Comparison of ENCODE assay signal across 8 cellular contexts in genomic region chr19:3163230-3163886, GRCh38. TPM values are rescaled to one million over a fixed set of nuclear protein-coding genes. Genes with fewer than 3 reads are reported as not detected.
DNase-seq lines count a peak whose midpoint lies in the region; ATAC-seq, FAIRE-seq and TF ChIP-seq lines count a peak whose summit lies in the region.

No MANE protein-coding gene starts in this region.

- no peak for TF ChIP-seq POLR2A in suprapubic skin (IDR thresholded peaks at IDR 0.05)

- ATAC-seq in esophagus mucosa = peak; percentile 77
- peak; percentile 97 to 99 for ATAC-seq in naive thymus-derived CD8-positive, alpha-beta T cell
- no peak for ATAC-seq in HG03460 (IDR thresholded peaks at IDR 0.05; ENCODE audit: unreplicated experiment)

- CTCF ChIA-PET in Caco-2 (lab: Charles Lee) = interaction anchor here (0.6 to 1.2 kb wide), 5 partner anchors 34 to 213 kb away, joined by 3 to 8 read pairs (median 4); no protein-coding TSS in a partner anchor

- no peaks in the 10 kb centered on the region for H3K4me1 Mint-ChIP-seq in Caco-2 (ENCODE audit: low read depth, unreplicated experiment)
- peaks cover 11 to 40% (median 17%) of the 10 kb centered on the region in 4 donors for H3K4me1 Mint-ChIP-seq in naive thymus-derived CD8-positive, alpha-beta T cell

- TF ChIP-seq CTCF in Caco-2 (IDR thresholded peaks at IDR 0.05; ENCODE audit: insufficient read depth in 1 of 2, low read depth in 1 of 2, low read length in 1 of 2, severe bottlenecking in 1 of 2, unreplicated experiment in 1 of 2) = peak; percentile 83 to 93
- peak; percentile 74 to 94 for TF ChIP-seq CTCF in suprapubic skin (IDR thresholded peaks at IDR 0.05)

- H3K4me1 ChIP-seq in Caco-2 (no peaks in the 10 kb centered on the region), suprapubic skin (peaks cover 4% of the 10 kb centered on the region)

- no peaks in the 10 kb centered on the region for H3K36me3 Mint-ChIP-seq in Caco-2 (ENCODE audit: insufficient read depth, unreplicated experiment)
- H3K36me3 Mint-ChIP-seq in naive thymus-derived CD8-positive, alpha-beta T cell = peaks cover 0 to 3% (median 0%) of the 10 kb centered on the region in 3 donors

- no peaks in the 10 kb centered on the region for H3K27me3 ChIP-seq in Caco-2 (replicated peaks; ENCODE audit: control insufficient read depth, insufficient read depth, low read length)
- H3K27me3 ChIP-seq in suprapubic skin = no peaks in the 10 kb centered on the region

- intact Hi-C loops in Caco-2 (cut with micrococcal nuclease; ENCODE audit: unreplicated experiment) = loop anchor here (1.0 kb wide), 2 partner anchors 34 to 201 kb away; no protein-coding TSS in a partner anchor

- H3K4me3 Mint-ChIP-seq in Caco-2 (ENCODE audit: unreplicated experiment) = peak overlapping the region; percentile 22
- H3K4me3 Mint-ChIP-seq in naive thymus-derived CD8-positive, alpha-beta T cell = peak overlapping the region in 4 of 10 donors; percentile 24 to 65 (median 55)

- no TSS peak for BruUV-seq in Caco-2 (replicated peaks; lab: Mats Ljungman, UMichigan)

- 26% methylated on average over 20 of the region's 27 CpGs for WGBS in suprapubic skin

- H3K36me3 ChIP-seq in Caco-2 (ENCODE audit: control insufficient read depth, insufficient read depth, low read length) (no peaks in the 10 kb centered on the region), suprapubic skin (peaks cover 39% of the 10 kb centered on the region)

- POLR2A ChIA-PET in Caco-2 (lab: Charles Lee) = no interaction called here
- POLR2A ChIA-PET in naive thymus-derived CD8-positive, alpha-beta T cell (lab: Charles Lee) = interaction anchor here (1.3 to 3.4 kb wide), 3 partner anchors 13 to 21 kb away, joined by 3 to 14 read pairs (median 10); no protein-coding TSS in a partner anchor

- H3K4me3 ChIP-seq in Caco-2 (ENCODE audit: low read depth, low read length) (peak overlapping the region; percentile 17; the same call in 1 of the 2 replicates), suprapubic skin (no peak overlapping the region)

- DNase-seq in Caco-2 = peak; percentile 62 to 75
- peak; percentile 86 for DNase-seq in HTR-8/SVneo (ENCODE audit: insufficient read length, low spot score)
- peak; percentile 26 for DNase-seq in NOMO-1 treated with DMSO at 0.1 percent for 48 hours (lab: John Stamatoyannopoulos, UW; ENCODE audit: unreplicated experiment)
- peak; percentile 73 for DNase-seq in activated CD8-positive, alpha-beta memory T cell treated with anti-CD3 and anti-CD28 coated beads, Interleukin-2, amount 50 U/mL, for 4 hours
- peak; percentile 50 to 83 (median 67) for DNase-seq in naive thymus-derived CD8-positive, alpha-beta T cell
- DNase-seq in suprapubic skin (ENCODE audit: low spot score in 2 of 2) = peak in 1 of 2 donors; percentile 68

- no peak overlapping the region for H3K27ac ChIP-seq in suprapubic skin

- no peak overlapping the region for H3K27ac Mint-ChIP-seq in Caco-2 (ENCODE audit: unreplicated experiment)
- H3K27ac Mint-ChIP-seq in naive thymus-derived CD8-positive, alpha-beta T cell = peak overlapping the region in 8 of 10 donors; percentile 3 to 80 (median 64)

- H3K9me3 ChIP-seq in Caco-2 = no peaks in the 10 kb centered on the region
- no peaks in the 10 kb centered on the region for H3K9me3 ChIP-seq in suprapubic skin

- TF ChIP-seq EP300 in suprapubic skin (IDR thresholded peaks at IDR 0.05) = no peak

- H3K27me3 Mint-ChIP-seq in Caco-2 (ENCODE audit: insufficient read depth, unreplicated experiment) = no peaks in the 10 kb centered on the region
- H3K27me3 Mint-ChIP-seq in naive thymus-derived CD8-positive, alpha-beta T cell = no peaks in the 10 kb centered on the region

- no peak for FAIRE-seq in HTR-8/SVneo (lab: Jason Lieb, UNC)

- H3K9me3 Mint-ChIP-seq in Caco-2 (ENCODE audit: unreplicated experiment) = peaks cover 9% of the 10 kb centered on the region
- H3K9me3 Mint-ChIP-seq in naive thymus-derived CD8-positive, alpha-beta T cell = peaks cover 0 to 5% (median 0%) of the 10 kb centered on the region in 9 donors

RNA-seq across cellular contexts. Expression of gene S1PR4, which starts 15.2 kb away (rescaled TPM):
- total RNA-seq in Caco-2 (2022) = not detected in 2 replicates
- total RNA-seq in esophagus mucosa = 1.1 TPM
- 100 to 1,000 TPM; 217 to 233 TPM for total RNA-seq in naive thymus-derived CD8-positive, alpha-beta T cell
- 100 to 1,000 TPM; 286 to 470 (median 332) TPM for polyA plus RNA-seq in naive thymus-derived CD8-positive, alpha-beta T cell
- 1 to 10 TPM in 3 of 4 donors, under 1 TPM in 1; 0.42 to 2.5 (median 1.9) TPM for total RNA-seq in suprapubic skin

RNA-seq across cellular contexts. Expression of gene NCLN, which starts 22.4 kb away (rescaled TPM):
- 87.3 and 94.2 TPM in 2 replicates for total RNA-seq in Caco-2 (2022)
- total RNA-seq in esophagus mucosa = 37.5 TPM
- 10 to 100 TPM; 59.7 to 63.0 TPM for total RNA-seq in naive thymus-derived CD8-positive, alpha-beta T cell
- 10 to 100 TPM; 23.9 to 44.7 (median 25.5) TPM for polyA plus RNA-seq in naive thymus-derived CD8-positive, alpha-beta T cell
- 10 to 100 TPM; 31.1 to 66.7 (median 35.0) TPM for total RNA-seq in suprapubic skin

RNA-seq across cellular contexts. Expression of gene GNA15, which starts 27.5 kb away (rescaled TPM):
- total RNA-seq in Caco-2 (2022) (not detected in 2 replicates), esophagus mucosa (105 TPM), suprapubic skin (100 to 1,000 TPM in 1 of 4 donors, 10 to 100 TPM in 3; 29.9 to 117 (median 85.0) TPM)
- under 1 TPM; 0.36 to 0.39 TPM for total RNA-seq in naive thymus-derived CD8-positive, alpha-beta T cell
- under 1 TPM in 1 of 3 donors, not detected in 2; 0.19 TPM for polyA plus RNA-seq in naive thymus-derived CD8-positive, alpha-beta T cell

Comparison
In these comparisons a context has a peak if more than half of its experiments do, and no peak if none do; other contexts are left out.
1. RNA of gene S1PR4, which starts 15.2 kb away (total RNA-seq): 217 to 233 TPM in naive thymus-derived CD8-positive, alpha-beta T cell; 0.42 to 2.5 TPM in suprapubic skin, 1.1 TPM in esophagus mucosa (single experiment) and not detected in Caco-2; every median in the first group is over 10 times any median in the second.
2. RNA of gene GNA15, which starts 27.5 kb away (total RNA-seq): 105 TPM in esophagus mucosa (single experiment) and 29.9 to 117 TPM in suprapubic skin; 0.36 to 0.39 TPM in naive thymus-derived CD8-positive, alpha-beta T cell and not detected in Caco-2; every median in the first group is over 10 times any median in the second.